ENCODE assay signal across 1 cellular context in the genomic region with DNA sequence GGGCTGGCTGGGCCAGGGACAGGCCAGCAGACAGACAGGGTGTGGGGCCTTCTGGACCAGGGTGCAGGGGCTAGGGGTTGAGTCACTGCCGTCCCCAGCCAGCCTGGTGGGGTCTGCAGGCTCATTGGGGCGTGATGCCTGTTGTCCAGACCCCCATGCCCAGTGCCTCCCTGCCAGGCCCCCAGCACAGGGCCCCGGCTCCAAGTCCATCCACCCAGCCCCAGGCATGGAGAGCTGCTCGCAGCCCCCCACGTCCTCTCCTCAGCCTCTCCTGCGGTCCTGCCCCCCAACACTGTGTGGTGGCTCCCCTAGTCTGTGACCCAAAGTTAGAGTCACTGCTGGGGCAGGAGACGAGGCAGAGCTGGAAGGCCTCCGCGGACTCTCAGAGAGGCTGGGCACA.
TF ChIP-seq lines count a peak whose summit lies in the region.

No MANE protein-coding gene starts in this region.

TF ChIP-seq in SK-N-SH, 30 proteins besides CTCF, POLR2A, EP300 and RAD21:
- TF ChIP-seq JUND (IDR thresholded peaks at IDR 0.05) (no peak), EZH2phosphoT487 (IDR thresholded peaks at IDR 0.05; ENCODE audit: borderline replicate concordance, low read depth) (no peak), IRF3 (IDR thresholded peaks at IDR 0.05; ENCODE audit: low read depth, low read length) (no peak), TEAD4 (IDR thresholded peaks at IDR 0.05; ENCODE audit: borderline replicate concordance, insufficient read depth) (no peak), GABPA (IDR thresholded peaks at IDR 0.05; ENCODE audit: low read depth) (no peak), RFX5 (IDR thresholded peaks at IDR 0.05; ENCODE audit: low read length) (no peak), MXI1 (IDR thresholded peaks at IDR 0.05; ENCODE audit: low read depth, low read length) (no peak), RCOR1 (IDR thresholded peaks at IDR 0.05; ENCODE audit: low read length) (no peak), TCF12 (IDR thresholded peaks at IDR 0.05) (no peak), SIN3A (IDR thresholded peaks at IDR 0.05; ENCODE audit: borderline replicate concordance, low read depth, low read length) (no peak), USF2 (IDR thresholded peaks at IDR 0.05; ENCODE audit: borderline replicate concordance, low read depth, low read length) (no peak)
- TF ChIP-seq, protein P1, sequence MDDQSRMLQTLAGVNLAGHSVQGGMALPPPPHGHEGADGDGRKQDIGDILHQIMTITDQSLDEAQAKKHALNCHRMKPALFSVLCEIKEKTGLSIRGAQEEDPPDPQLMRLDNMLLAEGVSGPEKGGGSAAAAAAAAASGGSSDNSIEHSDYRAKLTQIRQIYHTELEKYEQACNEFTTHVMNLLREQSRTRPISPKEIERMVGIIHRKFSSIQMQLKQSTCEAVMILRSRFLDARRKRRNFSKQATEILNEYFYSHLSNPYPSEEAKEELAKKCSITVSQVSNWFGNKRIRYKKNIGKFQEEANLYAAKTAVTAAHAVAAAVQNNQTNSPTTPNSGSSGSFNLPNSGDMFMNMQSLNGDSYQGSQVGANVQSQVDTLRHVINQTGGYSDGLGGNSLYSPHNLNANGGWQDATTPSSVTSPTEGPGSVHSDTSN (IDR thresholded peaks at IDR 0.05) = no peak
